Comparison of ENCODE assay signal across 11 cellular contexts in genomic region chr1:91440845-91441244, GRCh38. TPM values are rescaled to one million over a fixed set of nuclear protein-coding genes. Genes with fewer than 3 reads are reported as not detected.
DNase-seq lines count a peak whose midpoint lies in the region; ATAC-seq and TF ChIP-seq lines count a peak whose summit lies in the region.
"Had no signal": no experiment of that assay in that cellular context is flagged by ENCODE, and none has a peak within 500 bp of the region (broad histone marks: within the 10 kb centered on the region; RNA-seq: fewer than 3 reads in every experiment).

No MANE protein-coding gene starts in this region.

- H3K9me3 ChIP-seq in adipocyte (ENCODE audit: control insufficient read depth, low read length) = no peaks in the 10 kb centered on the region
- no peaks in the 10 kb centered on the region for H3K9me3 ChIP-seq in ascending aorta

- H2AK5ac ChIP-seq in mesendoderm (ENCODE audit: low read length) = no peak overlapping the region

- no peaks in the 10 kb centered on the region for H3K79me2 ChIP-seq in mesendoderm (ENCODE audit: control insufficient read depth, insufficient read depth, low read length)

- H4K8ac ChIP-seq in mesendoderm (ENCODE audit: low read depth, low read length) = no peak overlapping the region

- H3K23ac ChIP-seq in mesendoderm (ENCODE audit: low read length) = no peak overlapping the region

- peak; percentile 7 for DNase-seq in NCI-H748 (lab: John Stamatoyannopoulos, UW; ENCODE audit: unreplicated experiment)
- no peak for DNase-seq in NCI-H748 treated with DMSO at 0.1 percent for 48 hours (lab: John Stamatoyannopoulos, UW)
- DNase-seq in LNCaP clone FGC (ENCODE audit: low read depth) = no peak
- DNase-seq in adipocyte (ENCODE audit: low read depth) = peak; percentile 65
- peak; percentile 5 for DNase-seq in mesendoderm
- no peak for DNase-seq in ascending aorta (ENCODE audit: low spot score in 2 of 2)
- no peak for DNase-seq in NCI-H510A treated with DMSO at 0.1 percent for 48 hours (lab: John Stamatoyannopoulos, UW)
- DNase-seq: RPMI8226 had no signal

- no peak overlapping the region for H3K56ac ChIP-seq in mesendoderm (ENCODE audit: low read length)

- H3K18ac ChIP-seq in mesendoderm (ENCODE audit: low read length) = no peak overlapping the region

- H3K4ac ChIP-seq in mesendoderm (ENCODE audit: low read depth, low read length) = no peak overlapping the region

- H4K5ac ChIP-seq in mesendoderm (ENCODE audit: low read length) = no peak overlapping the region

- H2BK15ac ChIP-seq in mesendoderm (replicated peaks; ENCODE audit: low read depth) = no peak overlapping the region

- no peak for ATAC-seq in HG03342 (IDR thresholded peaks at IDR 0.05; ENCODE audit: unreplicated experiment)

- H2BK120ac ChIP-seq in mesendoderm (ENCODE audit: low read depth, low read length) = no peak overlapping the region

- H3K36me3 ChIP-seq in adipocyte (ENCODE audit: control insufficient read depth, insufficient read depth, low read length, severe bottlenecking) (no peaks in the 10 kb centered on the region), mesendoderm (ENCODE audit: control insufficient read depth, insufficient read depth, low read length) (no peaks in the 10 kb centered on the region), ascending aorta (no peaks in the 10 kb centered on the region)
- H3K36me3 ChIP-seq: BLaER1 treated with 17β-estradiol and CSF1 and Interleukin-3, amounts not matched to agents 10 nM and 100 nM had no signal

- intact Hi-C loops in ascending aorta (cut with DNase I) = no loop called here

- H3K27ac ChIP-seq in mesendoderm (ENCODE audit: low read depth, low read length) = no peak overlapping the region
- no peak overlapping the region for H3K27ac ChIP-seq in ascending aorta

- peak; percentile 63 for TF ChIP-seq CTCF in LNCaP clone FGC (IDR thresholded peaks at IDR 0.05; ENCODE audit: control insufficient read depth, extremely low read depth, insufficient read depth)
- TF ChIP-seq CTCF in ascending aorta (IDR thresholded peaks at IDR 0.05) = no peak

- H3K4me3 ChIP-seq in LNCaP clone FGC (ENCODE audit: low read depth, low read length) = no peak overlapping the region
- no peak overlapping the region for H3K4me3 ChIP-seq in adipocyte (ENCODE audit: low read length)
- H3K4me3 ChIP-seq in mesendoderm (ENCODE audit: low read length) = no peak overlapping the region
- H3K4me3 ChIP-seq in ascending aorta = no peak overlapping the region
- H3K4me3 ChIP-seq: BLaER1 treated with 17β-estradiol and CSF1 and Interleukin-3, amounts not matched to agents 10 nM and 100 nM had no signal

- H3K9ac ChIP-seq in adipocyte (ENCODE audit: low read length) (no peak overlapping the region), mesendoderm (ENCODE audit: low read length) (no peak overlapping the region)
- H3K9ac ChIP-seq: BLaER1 treated with 17β-estradiol and CSF1 and Interleukin-3, amounts not matched to agents 10 nM and 100 nM had no signal

- no peaks in the 10 kb centered on the region for H3K4me1 ChIP-seq in adipocyte (ENCODE audit: control insufficient read depth, insufficient read depth, low read length)
- no peaks in the 10 kb centered on the region for H3K4me1 ChIP-seq in mesendoderm (ENCODE audit: control insufficient read depth, low read depth, low read length)
- H3K4me1 ChIP-seq in ascending aorta = no peaks in the 10 kb centered on the region

- no peaks in the 10 kb centered on the region for H3K79me1 ChIP-seq in mesendoderm (ENCODE audit: low read length)

- WGBS in mesendoderm (ENCODE audit: extremely low coverage, insufficient coverage, low lambda C conversion rate) = no CpG with 5 or more reads among the region's 1 CpG

- H2BK5ac ChIP-seq in mesendoderm (ENCODE audit: low read length) = no peak overlapping the region

- no peak overlapping the region for H3K4me2 ChIP-seq in mesendoderm (ENCODE audit: low read length)

- H3K27me3 ChIP-seq in adipocyte (replicated peaks; ENCODE audit: control insufficient read depth, insufficient read depth, low read length) = no peaks in the 10 kb centered on the region
- no peaks in the 10 kb centered on the region for H3K27me3 ChIP-seq in mesendoderm (ENCODE audit: insufficient read depth, low read length, poor library complexity)
- no peaks in the 10 kb centered on the region for H3K27me3 ChIP-seq in ascending aorta
- H3K27me3 ChIP-seq: BLaER1 treated with 17β-estradiol and CSF1 and Interleukin-3, amounts not matched to agents 10 nM and 100 nM had no signal

RNA-seq across cellular contexts. Expression of gene HFM1, which starts 36.2 kb away (rescaled TPM):
- polyA plus RNA-seq in mesendoderm (2013, experiment 1 of 2) = 1.1 TPM
- 0.84 TPM for polyA plus RNA-seq in mesendoderm (2013, experiment 2 of 2)
- total RNA-seq in ascending aorta = 0.32 TPM
- total RNA-seq: activated CD8-positive, alpha-beta memory T cell treated with anti-CD3 and anti-CD28 coated beads for 36 hours had no signal

RNA-seq across cellular contexts. Expression of gene CDC7, which starts 59.8 kb away (rescaled TPM):
- 25.9 TPM for polyA plus RNA-seq in mesendoderm (2013, experiment 1 of 2)
- 25.5 TPM for polyA plus RNA-seq in mesendoderm (2013, experiment 2 of 2)
- total RNA-seq in ascending aorta = 2.7 TPM

Comparison
In these comparisons a context has a peak if more than half of its experiments do, and no peak if none do; other contexts are left out.
1. DNase-seq: peak in NCI-H748 (single experiment), adipocyte (single experiment) and mesendoderm (single experiment); none in NCI-H748 treated with DMSO at 0.1 percent for 48 hours (single experiment), LNCaP clone FGC (single experiment), ascending aorta (0 of 2) and NCI-H510A treated with DMSO at 0.1 percent for 48 hours (single experiment).